In the genomic region with DNA sequence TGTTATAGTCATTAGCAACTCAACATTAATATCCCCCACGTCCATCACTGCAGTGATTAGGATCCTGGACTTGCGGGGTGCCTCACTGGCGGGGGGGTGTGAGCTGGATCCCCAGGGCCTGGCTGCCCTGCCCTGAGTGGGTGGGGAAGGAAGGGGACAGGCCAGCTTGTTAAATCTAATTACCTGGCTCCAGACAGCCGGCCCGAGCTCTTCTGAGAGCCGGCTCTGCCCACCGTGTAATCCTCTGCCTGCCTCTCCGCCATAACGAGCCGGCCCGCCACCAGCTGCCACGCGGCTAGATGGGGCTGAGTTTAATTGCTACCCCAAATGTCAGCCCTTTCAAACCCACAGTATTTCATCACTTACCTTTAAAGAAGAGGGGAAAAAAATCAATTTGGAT, we compare ENCODE assay signal across 1 cellular context.
TF ChIP-seq lines count a peak whose summit lies in the region.

No MANE protein-coding gene starts in this region.

TF ChIP-seq in GM23338, 12 proteins besides CTCF, POLR2A, EP300 and RAD21 (continued from another document):
- TF ChIP-seq, protein P1, sequence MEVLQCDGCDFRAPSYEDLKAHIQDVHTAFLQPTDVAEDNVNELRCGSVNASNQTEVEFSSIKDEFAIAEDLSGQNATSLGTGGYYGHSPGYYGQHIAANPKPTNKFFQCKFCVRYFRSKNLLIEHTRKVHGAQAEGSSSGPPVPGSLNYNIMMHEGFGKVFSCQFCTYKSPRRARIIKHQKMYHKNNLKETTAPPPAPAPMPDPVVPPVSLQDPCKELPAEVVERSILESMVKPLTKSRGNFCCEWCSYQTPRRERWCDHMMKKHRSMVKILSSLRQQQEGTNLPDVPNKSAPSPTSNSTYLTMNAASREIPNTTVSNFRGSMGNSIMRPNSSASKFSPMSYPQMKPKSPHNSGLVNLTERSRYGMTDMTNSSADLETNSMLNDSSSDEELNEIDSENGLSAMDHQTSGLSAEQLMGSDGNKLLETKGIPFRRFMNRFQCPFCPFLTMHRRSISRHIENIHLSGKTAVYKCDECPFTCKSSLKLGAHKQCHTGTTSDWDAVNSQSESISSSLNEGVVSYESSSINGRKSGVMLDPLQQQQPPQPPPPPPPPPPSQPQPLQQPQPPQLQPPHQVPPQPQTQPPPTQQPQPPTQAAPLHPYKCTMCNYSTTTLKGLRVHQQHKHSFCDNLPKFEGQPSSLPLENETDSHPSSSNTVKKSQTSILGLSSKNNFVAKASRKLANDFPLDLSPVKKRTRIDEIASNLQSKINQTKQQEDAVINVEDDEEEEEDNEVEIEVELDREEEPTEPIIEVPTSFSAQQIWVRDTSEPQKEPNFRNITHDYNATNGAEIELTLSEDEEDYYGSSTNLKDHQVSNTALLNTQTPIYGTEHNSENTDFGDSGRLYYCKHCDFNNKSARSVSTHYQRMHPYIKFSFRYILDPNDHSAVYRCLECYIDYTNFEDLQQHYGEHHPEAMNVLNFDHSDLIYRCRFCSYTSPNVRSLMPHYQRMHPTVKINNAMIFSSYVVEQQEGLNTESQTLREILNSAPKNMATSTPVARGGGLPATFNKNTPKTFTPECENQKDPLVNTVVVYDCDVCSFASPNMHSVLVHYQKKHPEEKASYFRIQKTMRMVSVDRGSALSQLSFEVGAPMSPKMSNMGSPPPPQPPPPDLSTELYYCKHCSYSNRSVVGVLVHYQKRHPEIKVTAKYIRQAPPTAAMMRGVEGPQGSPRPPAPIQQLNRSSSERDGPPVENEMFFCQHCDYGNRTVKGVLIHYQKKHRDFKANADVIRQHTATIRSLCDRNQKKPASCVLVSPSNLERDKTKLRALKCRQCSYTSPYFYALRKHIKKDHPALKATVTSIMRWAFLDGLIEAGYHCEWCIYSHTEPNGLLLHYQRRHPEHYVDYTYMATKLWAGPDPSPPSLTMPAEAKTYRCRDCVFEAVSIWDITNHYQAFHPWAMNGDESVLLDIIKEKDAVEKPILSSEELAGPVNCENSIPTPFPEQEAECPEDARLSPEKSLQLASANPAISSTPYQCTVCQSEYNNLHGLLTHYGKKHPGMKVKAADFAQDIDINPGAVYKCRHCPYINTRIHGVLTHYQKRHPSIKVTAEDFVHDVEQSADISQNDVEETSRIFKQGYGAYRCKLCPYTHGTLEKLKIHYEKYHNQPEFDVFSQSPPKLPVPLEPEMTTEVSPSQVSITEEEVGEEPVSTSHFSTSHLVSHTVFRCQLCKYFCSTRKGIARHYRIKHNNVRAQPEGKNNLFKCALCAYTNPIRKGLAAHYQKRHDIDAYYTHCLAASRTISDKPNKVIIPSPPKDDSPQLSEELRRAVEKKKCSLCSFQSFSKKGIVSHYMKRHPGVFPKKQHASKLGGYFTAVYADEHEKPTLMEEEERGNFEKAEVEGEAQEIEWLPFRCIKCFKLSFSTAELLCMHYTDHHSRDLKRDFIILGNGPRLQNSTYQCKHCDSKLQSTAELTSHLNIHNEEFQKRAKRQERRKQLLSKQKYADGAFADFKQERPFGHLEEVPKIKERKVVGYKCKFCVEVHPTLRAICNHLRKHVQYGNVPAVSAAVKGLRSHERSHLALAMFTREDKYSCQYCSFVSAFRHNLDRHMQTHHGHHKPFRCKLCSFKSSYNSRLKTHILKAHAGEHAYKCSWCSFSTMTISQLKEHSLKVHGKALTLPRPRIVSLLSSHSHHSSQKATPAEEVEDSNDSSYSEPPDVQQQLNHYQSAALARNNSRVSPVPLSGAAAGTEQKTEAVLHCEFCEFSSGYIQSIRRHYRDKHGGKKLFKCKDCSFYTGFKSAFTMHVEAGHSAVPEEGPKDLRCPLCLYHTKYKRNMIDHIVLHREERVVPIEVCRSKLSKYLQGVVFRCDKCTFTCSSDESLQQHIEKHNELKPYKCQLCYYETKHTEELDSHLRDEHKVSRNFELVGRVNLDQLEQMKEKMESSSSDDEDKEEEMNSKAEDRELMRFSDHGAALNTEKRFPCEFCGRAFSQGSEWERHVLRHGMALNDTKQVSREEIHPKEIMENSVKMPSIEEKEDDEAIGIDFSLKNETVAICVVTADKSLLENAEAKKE (CRISPR knock-in tag; IDR thresholded peaks at IDR 0.05): no peak
- TF ChIP-seq ZNF114 (CRISPR knock-in tag; IDR thresholded peaks at IDR 0.05) (no peak), CREB1 (CRISPR knock-in tag; IDR thresholded peaks at IDR 0.05; ENCODE audit: low read depth) (no peak)
